In genomic region chr6:33298773-33299236, GRCh38 we compare ENCODE assay signal across 8 cellular contexts. TPM values are rescaled to one million over a fixed set of nuclear protein-coding genes. Genes with fewer than 3 reads are reported as not detected.
DNase-seq lines count a peak whose midpoint lies in the region; ATAC-seq and TF ChIP-seq lines count a peak whose summit lies in the region.

RGL2 (minus strand) TSS chr6:33298942; CDS start chr6:33298610, 332 bp downstream.

- H3K9me3 Mint-ChIP-seq in activated naive CD8-positive, alpha-beta T cell treated with anti-CD3 and anti-CD28 coated beads, Interleukin-2, amount 10 ng/mL, durations not matched to agents 7 days and 5 days: no peaks in the 10 kb centered on the region

- no peak for TF ChIP-seq CTCF in Peyer's patch (IDR thresholded peaks at IDR 0.05)

- intact Hi-C loops in Right ventricle myocardium inferior (cut with DNase I): loop anchor here (2.0 kb wide), 1 partner anchor 16 kb away; the partner anchor contains the start of gene TAPBP

- DNase-seq in ACHN (peak; percentile 56), Peyer's patch (peak; percentile 83 to 93 (median 88)), Right ventricle myocardium inferior (ENCODE audit: missing footprints) (peak; percentile 95), occipital lobe (lab: John Stamatoyannopoulos, UW) (peak; percentile 71), inferior parietal cortex (ENCODE audit: extremely low spot score) (no peak)
- peak; percentile 77 for DNase-seq in activated naive CD8-positive, alpha-beta T cell treated with anti-CD3 and anti-CD28 coated beads, Interleukin-2, amount 10 ng/mL, durations not matched to agents 7 days and 5 days

- H3K4me3 Mint-ChIP-seq in activated naive CD8-positive, alpha-beta T cell treated with anti-CD3 and anti-CD28 coated beads, Interleukin-2, amount 10 ng/mL, durations not matched to agents 7 days and 5 days: peak within 1 kb of the TSS; percentile 99

- in situ Hi-C loops in ACHN (cut with HindIII; ENCODE audit: low pct_ligation_motif_present, low pct_unique_long_range_greater_than_20kb, low sequenced_read_pairs): no loop called here

- peaks cover 19% of the 10 kb centered on the region for H3K4me1 Mint-ChIP-seq in activated naive CD8-positive, alpha-beta T cell treated with anti-CD3 and anti-CD28 coated beads, Interleukin-2, amount 10 ng/mL, durations not matched to agents 7 days and 5 days

- ATAC-seq in GM18502 (IDR thresholded peaks at IDR 0.05; ENCODE audit: poor library complexity, unreplicated experiment): peak; percentile 26
- ATAC-seq in HG03159 (IDR thresholded peaks at IDR 0.05; ENCODE audit: unreplicated experiment): peak; percentile 15
- peak; percentile 48 for ATAC-seq in activated naive CD8-positive, alpha-beta T cell treated with anti-CD3 and anti-CD28 coated beads, Interleukin-2, amount 10 ng/mL, durations not matched to agents 7 days and 5 days (ENCODE audit: low read depth)
- peak; percentile 80 for ATAC-seq in Right ventricle myocardium inferior

- POLR2A ChIA-PET in activated naive CD8-positive, alpha-beta T cell treated with anti-CD3 and anti-CD28 coated beads, Interleukin-2, amount 10 ng/mL, durations not matched to agents 7 days and 5 days (lab: Charles Lee): interaction anchor here (0.9 to 5.8 kb wide), 18 partner anchors 9 to 1109 kb away, joined by 3 to 69 read pairs (median 6); partner anchors contain the start of genes B3GALT4, PBX2, PFDN6 and PHF1

- no peak for TF ChIP-seq POLR2A in Peyer's patch (IDR thresholded peaks at IDR 0.05)

- no peaks in the 10 kb centered on the region for H3K9me3 ChIP-seq in Peyer's patch

- peaks cover 24% of the 10 kb centered on the region for H3K36me3 Mint-ChIP-seq in activated naive CD8-positive, alpha-beta T cell treated with anti-CD3 and anti-CD28 coated beads, Interleukin-2, amount 10 ng/mL, durations not matched to agents 7 days and 5 days

- H3K27me3 ChIP-seq in Peyer's patch: no peaks in the 10 kb centered on the region

- H3K27ac ChIP-seq in Peyer's patch: peak within 1 kb of the TSS; percentile 93 to 96 (median 95)

- peaks cover 0 to 35% (median 0%) of the 10 kb centered on the region in 3 donors for H3K36me3 ChIP-seq in Peyer's patch

- peak within 1 kb of the TSS; percentile 99 for H3K27ac Mint-ChIP-seq in activated naive CD8-positive, alpha-beta T cell treated with anti-CD3 and anti-CD28 coated beads, Interleukin-2, amount 10 ng/mL, durations not matched to agents 7 days and 5 days

- H3K4me3 ChIP-seq in Peyer's patch: peak within 1 kb of the TSS; percentile 69 to 89 (median 80)

- H3K4me1 ChIP-seq in Peyer's patch: peaks cover 0 to 22% (median 6%) of the 10 kb centered on the region in 4 donors

- H3K27me3 Mint-ChIP-seq in activated naive CD8-positive, alpha-beta T cell treated with anti-CD3 and anti-CD28 coated beads, Interleukin-2, amount 10 ng/mL, durations not matched to agents 7 days and 5 days: no peaks in the 10 kb centered on the region

RNA-seq across cellular contexts. Expression of gene RGL2, which starts in this region (rescaled TPM):
- total RNA-seq in Peyer's patch (10 to 100 TPM; 15.4 to 89.1 (median 39.4) TPM), Right ventricle myocardium inferior (64.5 TPM), occipital lobe (13.7 TPM)
- total RNA-seq in activated naive CD8-positive, alpha-beta T cell treated with anti-CD3 and anti-CD28 coated beads, Interleukin-2, amount 10 ng/mL, durations not matched to agents 7 days and 5 days: 10 to 100 TPM; 65.4 to 65.5 TPM

Comparison
In these comparisons a context has a peak if more than half of its experiments do, and no peak if none do; other contexts are left out.
1. ATAC-seq: peak in every context shown above with its lines; median percentile 80 in Right ventricle myocardium inferior; 48 in activated naive CD8-positive, alpha-beta T cell treated with anti-CD3 and anti-CD28 coated beads, Interleukin-2, amount 10 ng/mL, durations not matched to agents 7 days and 5 days; 26 in GM18502; 15 in HG03159.